8 cellular contexts compared by ENCODE assay signal in the genomic region with DNA sequence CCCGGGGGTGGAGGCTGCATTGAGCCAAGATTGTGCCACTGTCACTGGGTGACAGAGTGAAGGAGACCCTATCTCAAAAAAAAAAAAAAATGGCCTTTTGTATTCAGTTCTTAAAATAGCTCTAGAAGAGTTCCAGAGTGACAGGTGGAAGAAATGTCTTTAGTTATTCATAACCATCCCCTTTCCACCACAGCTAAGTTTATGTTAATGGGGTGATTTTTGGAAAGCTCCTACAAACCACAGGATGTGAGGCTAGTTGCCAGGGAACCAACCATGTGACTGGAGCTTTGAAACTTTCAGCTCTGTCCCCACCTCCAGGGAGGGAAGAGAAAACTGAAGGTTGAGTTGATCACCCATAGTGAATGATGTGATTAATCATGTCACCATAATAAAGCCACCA. TPM values are rescaled to one million over a fixed set of nuclear protein-coding genes. Genes with fewer than 3 reads are reported as not detected.
DNase-seq lines count a peak whose midpoint lies in the region; TF ChIP-seq lines count a peak whose summit lies in the region.

No MANE protein-coding gene starts in this region.

- H3K9me3 ChIP-seq in PC-9 (ENCODE audit: insufficient read depth, low read depth), result no peaks in the 10 kb centered on the region
- H3K9me3 ChIP-seq in BE2C, result no peaks in the 10 kb centered on the region

- CTCF ChIA-PET in PC-9 (lab: Charles Lee) (interaction anchor here (0.7 kb wide), 1 partner anchor 44 kb away, joined by 3 read pairs; no protein-coding TSS in a partner anchor), MCF 10A (lab: Yijun Ruan, JAX) (interaction anchor here (0.6 kb wide), 1 partner anchor 280 kb away, joined by 7 read pairs; no protein-coding TSS in a partner anchor)

- H3K4me3 ChIP-seq in GM12865 (ENCODE audit: low read depth, low read length) (no peak overlapping the region), PC-9 (no peak overlapping the region), BE2C (ENCODE audit: low read depth, low read length) (no peak overlapping the region)

- H3K4me1 ChIP-seq in PC-9 (replicated peaks; ENCODE audit: insufficient read depth) (no peaks in the 10 kb centered on the region), BE2C (no peaks in the 10 kb centered on the region)

- intact Hi-C loops in PC-9 (cut with micrococcal nuclease; ENCODE audit: unreplicated experiment) (no loop called here), MCF 10A (cut with micrococcal nuclease) (no loop called here)

- no peaks in the 10 kb centered on the region for H3F3A ChIP-seq in PC-9 (ENCODE audit: insufficient read depth, low read depth)

- H3K27ac ChIP-seq in PC-9, result no peak overlapping the region

- POLR2A ChIA-PET in PC-9 (lab: Charles Lee; ENCODE audit: unreplicated experiment) (no interaction called here), MCF 10A (lab: Yijun Ruan, JAX) (interaction anchor here (1.0 kb wide), 1 partner anchor 13 kb away, joined by 4 read pairs; no protein-coding TSS in a partner anchor)

- H3K9me2 ChIP-seq in PC-9 (ENCODE audit: insufficient read depth), result no peaks in the 10 kb centered on the region

- peaks cover 1% of the 10 kb centered on the region for H3K36me3 Mint-ChIP-seq in IgD-negative memory B cell
- H3K36me3 Mint-ChIP-seq in activated T-cell treated with anti-CD3 and anti-CD28 coated beads, Interleukin-2, amount 50 U/mL, for 24 hours (ENCODE audit: low read depth), result peaks cover 46% of the 10 kb centered on the region
- peaks cover 61% of the 10 kb centered on the region for H3K36me3 Mint-ChIP-seq in MCF 10A (ENCODE audit: insufficient read depth, unreplicated experiment)

- no peak overlapping the region for H3K4me2 ChIP-seq in PC-9

- H3K27me3 Mint-ChIP-seq in IgD-negative memory B cell (no peaks in the 10 kb centered on the region), MCF 10A (ENCODE audit: insufficient read depth, unreplicated experiment) (no peaks in the 10 kb centered on the region)
- H3K27me3 Mint-ChIP-seq in activated T-cell treated with anti-CD3 and anti-CD28 coated beads, Interleukin-2, amount 50 U/mL, for 24 hours, result no peaks in the 10 kb centered on the region

- TF ChIP-seq CTCF in GM12865 (IDR thresholded peaks at IDR 0.05; ENCODE audit: insufficient read depth, low read depth, low read length, missing control alignments) (no peak), PC-9 (conservative IDR thresholded peaks at IDR 0.05) (no peak), MCF 10A (IDR thresholded peaks at IDR 0.05; ENCODE audit: unreplicated experiment) (no peak), BE2C (IDR thresholded peaks at IDR 0.05; ENCODE audit: low read depth, low read length) (no peak)

- BruUV-seq in PC-9 (replicated peaks; lab: Mats Ljungman, UMichigan) (no TSS peak), MCF 10A (replicated peaks; lab: Mats Ljungman, UMichigan) (no TSS peak)

- no peak overlapping the region for H2AFZ ChIP-seq in PC-9

- no peaks in the 10 kb centered on the region for H4K20me1 ChIP-seq in PC-9 (ENCODE audit: insufficient read depth)

- H3K27me3 ChIP-seq in PC-9 (ENCODE audit: insufficient read depth, low read depth), result no peaks in the 10 kb centered on the region
- no peaks in the 10 kb centered on the region for H3K27me3 ChIP-seq in BE2C

- peak overlapping the region in 1 of 4 donors; percentile 73 for H3K4me3 Mint-ChIP-seq in IgD-negative memory B cell
- no peak overlapping the region for H3K4me3 Mint-ChIP-seq in activated T-cell treated with anti-CD3 and anti-CD28 coated beads, Interleukin-2, amount 50 U/mL, for 24 hours
- H3K4me3 Mint-ChIP-seq in MCF 10A (ENCODE audit: unreplicated experiment), result no peak overlapping the region

- H3K4me1 Mint-ChIP-seq in IgD-negative memory B cell (peaks cover 10 to 12% (median 11%) of the 10 kb centered on the region in 3 donors), MCF 10A (ENCODE audit: insufficient read depth, unreplicated experiment) (no peaks in the 10 kb centered on the region)
- H3K4me1 Mint-ChIP-seq in activated T-cell treated with anti-CD3 and anti-CD28 coated beads, Interleukin-2, amount 50 U/mL, for 24 hours (ENCODE audit: low read depth), result peaks cover 18% of the 10 kb centered on the region

- H3K27ac Mint-ChIP-seq in IgD-negative memory B cell (peak overlapping the region; percentile 27 to 45 (median 31)), MCF 10A (ENCODE audit: low read depth, unreplicated experiment) (no peak overlapping the region)
- peak overlapping the region; percentile 75 for H3K27ac Mint-ChIP-seq in activated T-cell treated with anti-CD3 and anti-CD28 coated beads, Interleukin-2, amount 50 U/mL, for 24 hours

- 0 out of 2 replicates have a peak, but pooled peaks cover 9% of the 10 kb centered on the region for H3K36me3 ChIP-seq in PC-9 (ENCODE audit: low read depth)
- H3K36me3 ChIP-seq in BE2C, result no peaks in the 10 kb centered on the region; the same call in none of the 2 replicates

- H3K79me2 ChIP-seq in PC-9 (ENCODE audit: low read depth), result no peaks in the 10 kb centered on the region

- peak; percentile 82 for DNase-seq in GM12865 (ENCODE audit: low read depth)
- no peak for DNase-seq in activated T-cell treated with anti-CD3 and anti-CD28 coated beads, Interleukin-2, amount 50 U/mL, for 24 hours
- peak in 3 of 4 experiments; percentile 23 to 30 (median 25) for DNase-seq in stimulated activated CD4-positive, alpha-beta T cell treated with anti-CD3 and anti-CD28 coated beads, Interleukin-1b, Interleukin-23, amount 100 ng/mL, for 24 hours (ENCODE audit: low read depth in 4 of 4, low spot score in 1 of 4)
- DNase-seq in PC-9, result no peak
- DNase-seq in middle frontal gyrus (ENCODE audit: extremely low spot score, low spot score), result no peak
- DNase-seq in MCF 10A (ENCODE audit: unreplicated experiment), result no peak
- DNase-seq in BE2C, result no peak

- H3K9me3 Mint-ChIP-seq in IgD-negative memory B cell (no peaks in the 10 kb centered on the region), MCF 10A (ENCODE audit: unreplicated experiment) (no peaks in the 10 kb centered on the region)
- no peaks in the 10 kb centered on the region for H3K9me3 Mint-ChIP-seq in activated T-cell treated with anti-CD3 and anti-CD28 coated beads, Interleukin-2, amount 50 U/mL, for 24 hours

RNA-seq across cellular contexts. Expression of a gene that starts 6.9 kb away (rescaled TPM):
- polyA plus RNA-seq in IgD-negative memory B cell, result 6.7 TPM
- total RNA-seq in PC-9 (2021) (7.5 and 8.9 TPM in 2 replicates), MCF 10A (2022) (6.9 and 8.4 TPM in 2 replicates)
- 2.8 TPM for polyA plus RNA-seq in BE2C (2012; ENCODE audit: insufficient read depth, insufficient read length, low read depth)

RNA-seq across cellular contexts. Expression of a gene that starts 7.0 kb away (rescaled TPM):
- 13.3 TPM for polyA plus RNA-seq in IgD-negative memory B cell
- total RNA-seq in PC-9 (2021) (22.4 and 27.7 TPM in 2 replicates), MCF 10A (2022) (23.7 and 40.2 TPM in 2 replicates)
- polyA plus RNA-seq in BE2C (2012; ENCODE audit: insufficient read depth, insufficient read length, low read depth), result 21.7 TPM

RNA-seq across cellular contexts. Expression of a gene that starts 52.4 kb away (rescaled TPM):
- polyA plus RNA-seq in IgD-negative memory B cell, result 16.2 TPM
- total RNA-seq in PC-9 (2021) (8.3 and 14.8 TPM in 2 replicates), MCF 10A (2022) (4.4 and 5.1 TPM in 2 replicates)
- 3.0 TPM for polyA plus RNA-seq in BE2C (2012; ENCODE audit: insufficient read depth, insufficient read length, low read depth)

Comparison
In these comparisons a context has a peak if more than half of its experiments do, and no peak if none do; other contexts are left out.
1. DNase-seq: peak in GM12865 (single experiment) and stimulated activated CD4-positive, alpha-beta T cell treated with anti-CD3 and anti-CD28 coated beads, Interleukin-1b, Interleukin-23, amount 100 ng/mL, for 24 hours (3 of 4); none in activated T-cell treated with anti-CD3 and anti-CD28 coated beads, Interleukin-2, amount 50 U/mL, for 24 hours (single experiment), PC-9 (0 of 2), middle frontal gyrus (single experiment), MCF 10A (single experiment) and BE2C (single experiment).